10 cellular contexts compared by ENCODE assay signal in genomic region chrX:57918750-57919436, GRCh38. TPM values are rescaled to one million over a fixed set of nuclear protein-coding genes. Genes with fewer than 3 reads are reported as not detected.
DNase-seq lines count a peak whose midpoint lies in the region; ATAC-seq and TF ChIP-seq lines count a peak whose summit lies in the region.
"Had no signal": no experiment of that assay in that cellular context is flagged by ENCODE, and none has a peak within 500 bp of the region (broad histone marks: within the 10 kb centered on the region; RNA-seq: fewer than 3 reads in every experiment).

No MANE protein-coding gene starts in this region.

- CTCF ChIA-PET in RWPE1 (lab: Yijun Ruan, JAX) = interaction anchor here (0.7 kb wide), 1 partner anchor 1205 kb away, joined by 3 read pairs; no protein-coding TSS in a partner anchor

- DNase-seq in NCI-H1105 treated with DMSO at 0.1 percent for 48 hours (lab: John Stamatoyannopoulos, UW) (peak; percentile 18), NCI-H1105 (lab: John Stamatoyannopoulos, UW) (no peak), HCEC 1CT (peak; percentile 26), RWPE1 (ENCODE audit: low spot score) (no peak), fibroblast of the aortic adventitia (ENCODE audit: low read depth) (peak; percentile 59)
- peak; percentile 26 for DNase-seq in stimulated activated CD8-positive, alpha-beta memory T cell treated with anti-CD3 and anti-CD28 coated beads, Interleukin-4, amount 100 ng/mL, for 48 hours
- DNase-seq in activated effector memory CD4-positive, alpha-beta T cell treated with Interleukin-2 at 50 U/mL for 16 hours = no peak

- ATAC-seq in HG03439 (IDR thresholded peaks at IDR 0.05; ENCODE audit: unreplicated experiment) = no peak

- TF ChIP-seq CTCF in RWPE1 (conservative IDR thresholded peaks at IDR 0.05; ENCODE audit: low read depth) (0 out of 2 replicates have a peak, but pooled peaks have one; percentile 19), fibroblast of the aortic adventitia (IDR thresholded peaks at IDR 0.05; ENCODE audit: insufficient read depth, low read length) (peak; percentile 50)

- H3K4me3 ChIP-seq in fibroblast of the aortic adventitia (ENCODE audit: low read depth, low read length) = no peak overlapping the region
- H3K4me3 ChIP-seq: BLaER1, lung had no signal

- no peak overlapping the region for H3K27ac ChIP-seq in RWPE1
- H3K27ac ChIP-seq: BLaER1 had no signal

- POLR2A ChIA-PET in RWPE1 (lab: Yijun Ruan, JAX; ENCODE audit: low non-redundant PET) = no interaction called here

RNA-seq across cellular contexts. Expression of gene ZXDA, which starts 8.6 kb away (rescaled TPM):
- 5.2 and 7.6 TPM in 2 replicates for total RNA-seq in fibroblast of the aortic adventitia (ENCODE audit: low replicate concordance)

Comparison
In these comparisons a context has a peak if more than half of its experiments do, and no peak if none do; other contexts are left out.
1. DNase-seq: peak in NCI-H1105 treated with DMSO at 0.1 percent for 48 hours (single experiment), HCEC 1CT (single experiment), fibroblast of the aortic adventitia (single experiment) and stimulated activated CD8-positive, alpha-beta memory T cell treated with anti-CD3 and anti-CD28 coated beads, Interleukin-4, amount 100 ng/mL, for 48 hours (single experiment); none in NCI-H1105 (single experiment), RWPE1 (single experiment) and activated effector memory CD4-positive, alpha-beta T cell treated with Interleukin-2 at 50 U/mL for 16 hours (single experiment).